In the genomic region with DNA sequence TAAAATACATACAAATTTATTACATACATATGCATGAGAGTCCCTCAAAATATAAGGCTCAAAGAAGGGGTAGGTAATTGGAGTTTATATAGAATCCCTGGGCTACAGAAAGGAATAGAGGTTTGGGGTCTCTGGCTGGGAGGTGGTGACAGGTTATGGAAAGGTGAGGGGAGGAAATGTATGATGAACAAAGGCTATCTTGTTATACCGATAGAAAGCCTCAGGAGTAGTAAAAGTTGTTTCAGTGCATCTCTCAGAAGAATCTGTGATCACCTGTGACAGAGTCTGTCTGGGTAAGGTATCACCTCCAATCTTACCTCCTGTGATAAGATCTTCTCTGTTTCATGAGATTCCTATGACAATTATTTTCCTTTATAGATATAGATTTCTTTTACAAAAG, we compare ENCODE assay signal across 8 cellular contexts.
"Had no signal": no experiment of that assay in that cellular context is flagged by ENCODE, and none has a peak within 500 bp of the region (broad histone marks: within the 10 kb centered on the region; RNA-seq: fewer than 3 reads in every experiment).

No MANE protein-coding gene starts in this region.

- DNase-seq: IMR-90, KBM-7, KG1 had no signal

- H3K9ac ChIP-seq: KMS-11 had no signal

- H3K27ac ChIP-seq: HL-60, KMS-11 had no signal

- FAIRE-seq: HepG2, HTR-8/SVneo, K562 had no signal

- H3K4me3 ChIP-seq: K562 had no signal
